2 cellular contexts compared by ENCODE assay signal in the genomic region with DNA sequence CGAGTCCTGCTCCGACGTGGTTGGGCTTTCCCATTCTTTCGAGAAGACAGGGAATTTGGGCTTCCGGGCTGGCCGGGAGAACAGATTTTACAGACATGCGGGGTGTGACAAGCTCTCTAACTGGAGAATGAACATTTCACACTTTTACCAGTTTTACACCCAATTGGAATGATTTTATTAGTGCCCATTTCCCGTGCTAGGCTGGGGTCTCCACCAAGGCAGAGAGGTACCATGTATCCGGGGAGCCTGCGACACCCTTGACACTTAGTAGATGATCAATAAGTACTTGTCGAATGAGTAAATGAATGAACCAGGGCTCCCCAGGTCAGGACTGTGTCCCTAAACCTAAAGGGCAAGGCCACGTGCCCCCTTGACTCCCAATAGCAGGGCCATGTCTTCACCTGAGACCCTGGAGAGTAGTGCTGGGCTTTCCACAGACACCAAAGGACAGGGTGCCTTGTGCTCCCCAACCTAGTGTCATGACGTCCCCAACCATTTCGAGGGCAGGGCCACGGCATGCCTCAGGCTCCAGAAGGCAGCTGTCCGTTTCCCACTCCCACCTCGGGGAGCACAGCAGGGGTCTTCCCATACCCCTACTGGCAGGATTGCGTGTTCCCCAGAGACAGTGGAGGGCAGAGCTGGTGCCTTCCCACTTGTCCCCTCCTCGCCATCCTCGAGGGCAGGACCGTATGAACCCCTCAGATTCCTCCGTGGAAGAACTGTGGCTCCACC.
TF ChIP-seq lines count a peak whose summit lies in the region.

No MANE protein-coding gene starts in this region.

TF ChIP-seq in K562, 482 proteins besides CTCF, POLR2A, EP300 and RAD21 (continued from another document and continues in another):
- TF ChIP-seq, protein P1, sequence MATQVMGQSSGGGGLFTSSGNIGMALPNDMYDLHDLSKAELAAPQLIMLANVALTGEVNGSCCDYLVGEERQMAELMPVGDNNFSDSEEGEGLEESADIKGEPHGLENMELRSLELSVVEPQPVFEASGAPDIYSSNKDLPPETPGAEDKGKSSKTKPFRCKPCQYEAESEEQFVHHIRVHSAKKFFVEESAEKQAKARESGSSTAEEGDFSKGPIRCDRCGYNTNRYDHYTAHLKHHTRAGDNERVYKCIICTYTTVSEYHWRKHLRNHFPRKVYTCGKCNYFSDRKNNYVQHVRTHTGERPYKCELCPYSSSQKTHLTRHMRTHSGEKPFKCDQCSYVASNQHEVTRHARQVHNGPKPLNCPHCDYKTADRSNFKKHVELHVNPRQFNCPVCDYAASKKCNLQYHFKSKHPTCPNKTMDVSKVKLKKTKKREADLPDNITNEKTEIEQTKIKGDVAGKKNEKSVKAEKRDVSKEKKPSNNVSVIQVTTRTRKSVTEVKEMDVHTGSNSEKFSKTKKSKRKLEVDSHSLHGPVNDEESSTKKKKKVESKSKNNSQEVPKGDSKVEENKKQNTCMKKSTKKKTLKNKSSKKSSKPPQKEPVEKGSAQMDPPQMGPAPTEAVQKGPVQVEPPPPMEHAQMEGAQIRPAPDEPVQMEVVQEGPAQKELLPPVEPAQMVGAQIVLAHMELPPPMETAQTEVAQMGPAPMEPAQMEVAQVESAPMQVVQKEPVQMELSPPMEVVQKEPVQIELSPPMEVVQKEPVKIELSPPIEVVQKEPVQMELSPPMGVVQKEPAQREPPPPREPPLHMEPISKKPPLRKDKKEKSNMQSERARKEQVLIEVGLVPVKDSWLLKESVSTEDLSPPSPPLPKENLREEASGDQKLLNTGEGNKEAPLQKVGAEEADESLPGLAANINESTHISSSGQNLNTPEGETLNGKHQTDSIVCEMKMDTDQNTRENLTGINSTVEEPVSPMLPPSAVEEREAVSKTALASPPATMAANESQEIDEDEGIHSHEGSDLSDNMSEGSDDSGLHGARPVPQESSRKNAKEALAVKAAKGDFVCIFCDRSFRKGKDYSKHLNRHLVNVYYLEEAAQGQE (CRISPR knock-in tag; IDR thresholded peaks at IDR 0.05; ENCODE audit: low read depth), result 0 out of 2 replicates have a peak, but pooled peaks have one; percentile 39
- TF ChIP-seq POLR2H (tag; IDR thresholded peaks at IDR 0.05; ENCODE audit: low read depth) (0 out of 2 replicates have a peak, but pooled peaks have one; percentile 16), PHB2 (IDR thresholded peaks at IDR 0.05; ENCODE audit: low read depth) (no peak), COPS2 (conservative IDR thresholded peaks at IDR 0.05) (no peak), TOE1 (IDR thresholded peaks at IDR 0.05; ENCODE audit: borderline replicate concordance) (peak; percentile 36; the same call in 1 of the 2 replicates), TOE1 (CRISPR knock-in tag; IDR thresholded peaks at IDR 0.05; ENCODE audit: borderline replicate concordance, low read depth) (0 out of 2 replicates have a peak, but pooled peaks have one; percentile 66), ZNF263 (CRISPR knock-in tag; IDR thresholded peaks at IDR 0.05; ENCODE audit: borderline replicate concordance) (0 out of 2 replicates have a peak, but pooled peaks have one; percentile 64), TCF3 (CRISPR knock-in tag; IDR thresholded peaks at IDR 0.05) (no peak), SUPT5H (IDR thresholded peaks at IDR 0.05) (no peak), GTF2E2 (tag; IDR thresholded peaks at IDR 0.05) (0 out of 2 replicates have a peak, but pooled peaks have one; percentile 37), CREB1 (IDR thresholded peaks at IDR 0.05) (0 out of 2 replicates have a peak, but pooled peaks have one; percentile 16), CREB1 (CRISPR knock-in tag; IDR thresholded peaks at IDR 0.05) (no peak), SAP30 (IDR thresholded peaks at IDR 0.05; ENCODE audit: borderline replicate concordance, insufficient read depth, low read depth, low read length, poor library complexity, severe bottlenecking) (peak; percentile 65)
- TF ChIP-seq, protein P2, sequence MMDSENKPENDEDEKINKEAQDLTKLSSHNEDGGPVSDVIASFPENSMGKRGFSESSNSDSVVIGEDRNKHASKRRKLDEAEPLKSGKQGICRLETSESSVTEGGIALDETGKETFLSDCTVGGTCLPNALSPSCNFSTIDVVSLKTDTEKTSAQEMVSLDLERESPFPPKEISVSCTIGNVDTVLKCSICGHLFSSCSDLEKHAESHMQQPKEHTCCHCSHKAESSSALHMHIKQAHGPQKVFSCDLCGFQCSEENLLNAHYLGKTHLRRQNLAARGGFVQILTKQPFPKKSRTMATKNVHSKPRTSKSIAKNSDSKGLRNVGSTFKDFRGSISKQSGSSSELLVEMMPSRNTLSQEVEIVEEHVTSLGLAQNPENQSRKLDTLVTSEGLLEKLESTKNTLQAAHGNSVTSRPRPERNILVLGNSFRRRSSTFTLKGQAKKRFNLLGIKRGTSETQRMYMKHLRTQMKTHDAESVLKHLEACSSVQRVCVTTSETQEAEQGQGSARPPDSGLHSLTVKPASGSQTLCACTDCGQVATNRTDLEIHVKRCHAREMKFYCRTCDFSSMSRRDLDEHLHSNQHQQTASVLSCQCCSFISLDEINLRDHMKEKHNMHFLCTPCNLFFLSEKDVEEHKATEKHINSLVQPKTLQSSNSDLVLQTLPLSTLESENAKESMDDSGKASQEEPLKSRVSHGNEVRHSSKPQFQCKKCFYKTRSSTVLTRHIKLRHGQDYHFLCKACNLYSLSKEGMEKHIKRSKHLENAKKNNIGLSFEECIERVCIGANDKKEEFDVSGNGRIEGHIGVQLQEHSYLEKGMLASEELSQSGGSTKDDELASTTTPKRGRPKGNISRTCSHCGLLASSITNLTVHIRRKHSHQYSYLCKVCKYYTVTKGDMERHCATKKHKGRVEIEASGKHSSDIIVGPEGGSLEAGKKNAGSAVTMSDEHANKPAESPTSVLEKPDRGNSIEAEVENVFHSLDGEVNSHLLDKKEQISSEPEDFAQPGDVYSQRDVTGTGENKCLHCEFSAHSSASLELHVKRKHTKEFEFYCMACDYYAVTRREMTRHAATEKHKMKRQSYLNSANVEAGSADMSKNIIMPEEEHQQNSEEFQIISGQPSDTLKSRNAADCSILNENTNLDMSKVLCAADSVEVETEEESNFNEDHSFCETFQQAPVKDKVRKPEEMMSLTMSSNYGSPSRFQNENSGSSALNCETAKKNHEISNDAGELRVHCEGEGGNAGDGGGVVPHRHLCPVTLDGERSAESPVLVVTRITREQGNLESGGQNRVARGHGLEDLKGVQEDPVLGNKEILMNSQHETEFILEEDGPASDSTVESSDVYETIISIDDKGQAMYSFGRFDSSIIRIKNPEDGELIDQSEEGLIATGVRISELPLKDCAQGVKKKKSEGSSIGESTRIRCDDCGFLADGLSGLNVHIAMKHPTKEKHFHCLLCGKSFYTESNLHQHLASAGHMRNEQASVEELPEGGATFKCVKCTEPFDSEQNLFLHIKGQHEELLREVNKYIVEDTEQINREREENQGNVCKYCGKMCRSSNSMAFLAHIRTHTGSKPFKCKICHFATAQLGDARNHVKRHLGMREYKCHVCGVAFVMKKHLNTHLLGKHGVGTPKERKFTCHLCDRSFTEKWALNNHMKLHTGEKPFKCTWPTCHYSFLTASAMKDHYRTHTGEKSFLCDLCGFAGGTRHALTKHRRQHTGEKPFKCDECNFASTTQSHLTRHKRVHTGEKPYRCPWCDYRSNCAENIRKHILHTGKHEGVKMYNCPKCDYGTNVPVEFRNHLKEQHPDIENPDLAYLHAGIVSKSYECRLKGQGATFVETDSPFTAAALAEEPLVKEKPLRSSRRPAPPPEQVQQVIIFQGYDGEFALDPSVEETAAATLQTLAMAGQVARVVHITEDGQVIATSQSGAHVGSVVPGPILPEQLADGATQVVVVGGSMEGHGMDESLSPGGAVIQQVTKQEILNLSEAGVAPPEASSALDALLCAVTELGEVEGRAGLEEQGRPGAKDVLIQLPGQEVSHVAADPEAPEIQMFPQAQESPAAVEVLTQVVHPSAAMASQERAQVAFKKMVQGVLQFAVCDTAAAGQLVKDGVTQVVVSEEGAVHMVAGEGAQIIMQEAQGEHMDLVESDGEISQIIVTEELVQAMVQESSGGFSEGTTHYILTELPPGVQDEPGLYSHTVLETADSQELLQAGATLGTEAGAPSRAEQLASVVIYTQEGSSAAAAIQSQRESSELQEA (IDR thresholded peaks at IDR 0.05; ENCODE audit: low read depth), result peak; percentile 7; the same call in 1 of the 2 replicates

TF ChIP-seq in HepG2, 621 proteins besides CTCF, POLR2A, EP300 and RAD21 (continued from another document and continues in another):
- TF ChIP-seq SOX13 (IDR thresholded peaks at IDR 0.05) (no peak), SOX13 (CRISPR knock-in tag; conservative IDR thresholded peaks at IDR 0.05 in 1 of 2, IDR thresholded peaks at IDR 0.05 in 1 of 2) (no peak), NFKB2 (CRISPR knock-in tag; IDR thresholded peaks at IDR 0.05; ENCODE audit: borderline replicate concordance) (no peak), MXD4 (CRISPR knock-in tag; IDR thresholded peaks at IDR 0.05) (no peak), ZC3H4 (CRISPR knock-in tag; IDR thresholded peaks at IDR 0.05; ENCODE audit: borderline replicate concordance) (no peak), ZNF781 (CRISPR knock-in tag; IDR thresholded peaks at IDR 0.05; ENCODE audit: borderline replicate concordance, not compliant biosample characterization) (no peak), KMT2A (CRISPR knock-in tag; IDR thresholded peaks at IDR 0.05) (no peak), MTF2 (CRISPR knock-in tag; IDR thresholded peaks at IDR 0.05; ENCODE audit: borderline replicate concordance) (no peak), SMAD9 (CRISPR knock-in tag; IDR thresholded peaks at IDR 0.05) (no peak), ZNF552 (CRISPR knock-in tag; IDR thresholded peaks at IDR 0.05; ENCODE audit: borderline replicate concordance) (no peak), SMARCC2 (IDR thresholded peaks at IDR 0.05) (no peak), ESRRA (CRISPR knock-in tag; IDR thresholded peaks at IDR 0.05; ENCODE audit: low read depth) (no peak), ARNT (IDR thresholded peaks at IDR 0.05) (no peak), KLF12 (CRISPR knock-in tag; IDR thresholded peaks at IDR 0.05; ENCODE audit: borderline replicate concordance) (no peak), ZNF547 (CRISPR knock-in tag; IDR thresholded peaks at IDR 0.05) (no peak), SUZ12 (IDR thresholded peaks at IDR 0.05; ENCODE audit: low read depth, low read length) (no peak)
- TF ChIP-seq, protein P3, sequence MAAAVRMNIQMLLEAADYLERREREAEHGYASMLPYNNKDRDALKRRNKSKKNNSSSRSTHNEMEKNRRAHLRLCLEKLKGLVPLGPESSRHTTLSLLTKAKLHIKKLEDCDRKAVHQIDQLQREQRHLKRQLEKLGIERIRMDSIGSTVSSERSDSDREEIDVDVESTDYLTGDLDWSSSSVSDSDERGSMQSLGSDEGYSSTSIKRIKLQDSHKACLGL (CRISPR knock-in tag; IDR thresholded peaks at IDR 0.05), result no peak
- TF ChIP-seq, protein P4, sequence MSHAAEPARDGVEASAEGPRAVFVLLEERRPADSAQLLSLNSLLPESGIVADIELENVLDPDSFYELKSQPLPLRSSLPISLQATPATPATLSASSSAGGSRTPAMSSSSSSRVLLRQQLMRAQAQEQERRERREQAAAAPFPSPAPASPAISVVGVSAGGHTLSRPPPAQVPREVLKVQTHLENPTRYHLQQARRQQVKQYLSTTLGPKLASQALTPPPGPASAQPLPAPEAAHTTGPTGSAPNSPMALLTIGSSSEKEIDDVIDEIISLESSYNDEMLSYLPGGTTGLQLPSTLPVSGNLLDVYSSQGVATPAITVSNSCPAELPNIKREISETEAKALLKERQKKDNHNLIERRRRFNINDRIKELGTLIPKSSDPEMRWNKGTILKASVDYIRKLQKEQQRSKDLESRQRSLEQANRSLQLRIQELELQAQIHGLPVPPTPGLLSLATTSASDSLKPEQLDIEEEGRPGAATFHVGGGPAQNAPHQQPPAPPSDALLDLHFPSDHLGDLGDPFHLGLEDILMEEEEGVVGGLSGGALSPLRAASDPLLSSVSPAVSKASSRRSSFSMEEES (CRISPR knock-in tag; IDR thresholded peaks at IDR 0.05), result no peak
- TF ChIP-seq, protein P5, sequence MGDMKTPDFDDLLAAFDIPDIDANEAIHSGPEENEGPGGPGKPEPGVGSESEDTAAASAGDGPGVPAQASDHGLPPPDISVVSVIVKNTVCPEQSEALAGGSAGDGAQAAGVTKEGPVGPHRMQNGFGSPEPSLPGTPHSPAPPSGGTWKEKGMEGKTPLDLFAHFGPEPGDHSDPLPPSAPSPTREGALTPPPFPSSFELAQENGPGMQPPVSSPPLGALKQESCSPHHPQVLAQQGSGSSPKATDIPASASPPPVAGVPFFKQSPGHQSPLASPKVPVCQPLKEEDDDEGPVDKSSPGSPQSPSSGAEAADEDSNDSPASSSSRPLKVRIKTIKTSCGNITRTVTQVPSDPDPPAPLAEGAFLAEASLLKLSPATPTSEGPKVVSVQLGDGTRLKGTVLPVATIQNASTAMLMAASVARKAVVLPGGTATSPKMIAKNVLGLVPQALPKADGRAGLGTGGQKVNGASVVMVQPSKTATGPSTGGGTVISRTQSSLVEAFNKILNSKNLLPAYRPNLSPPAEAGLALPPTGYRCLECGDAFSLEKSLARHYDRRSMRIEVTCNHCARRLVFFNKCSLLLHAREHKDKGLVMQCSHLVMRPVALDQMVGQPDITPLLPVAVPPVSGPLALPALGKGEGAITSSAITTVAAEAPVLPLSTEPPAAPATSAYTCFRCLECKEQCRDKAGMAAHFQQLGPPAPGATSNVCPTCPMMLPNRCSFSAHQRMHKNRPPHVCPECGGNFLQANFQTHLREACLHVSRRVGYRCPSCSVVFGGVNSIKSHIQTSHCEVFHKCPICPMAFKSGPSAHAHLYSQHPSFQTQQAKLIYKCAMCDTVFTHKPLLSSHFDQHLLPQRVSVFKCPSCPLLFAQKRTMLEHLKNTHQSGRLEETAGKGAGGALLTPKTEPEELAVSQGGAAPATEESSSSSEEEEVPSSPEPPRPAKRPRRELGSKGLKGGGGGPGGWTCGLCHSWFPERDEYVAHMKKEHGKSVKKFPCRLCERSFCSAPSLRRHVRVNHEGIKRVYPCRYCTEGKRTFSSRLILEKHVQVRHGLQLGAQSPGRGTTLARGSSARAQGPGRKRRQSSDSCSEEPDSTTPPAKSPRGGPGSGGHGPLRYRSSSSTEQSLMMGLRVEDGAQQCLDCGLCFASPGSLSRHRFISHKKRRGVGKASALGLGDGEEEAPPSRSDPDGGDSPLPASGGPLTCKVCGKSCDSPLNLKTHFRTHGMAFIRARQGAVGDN (CRISPR knock-in tag; IDR thresholded peaks at IDR 0.05), result no peak
- TF ChIP-seq, protein P6, sequence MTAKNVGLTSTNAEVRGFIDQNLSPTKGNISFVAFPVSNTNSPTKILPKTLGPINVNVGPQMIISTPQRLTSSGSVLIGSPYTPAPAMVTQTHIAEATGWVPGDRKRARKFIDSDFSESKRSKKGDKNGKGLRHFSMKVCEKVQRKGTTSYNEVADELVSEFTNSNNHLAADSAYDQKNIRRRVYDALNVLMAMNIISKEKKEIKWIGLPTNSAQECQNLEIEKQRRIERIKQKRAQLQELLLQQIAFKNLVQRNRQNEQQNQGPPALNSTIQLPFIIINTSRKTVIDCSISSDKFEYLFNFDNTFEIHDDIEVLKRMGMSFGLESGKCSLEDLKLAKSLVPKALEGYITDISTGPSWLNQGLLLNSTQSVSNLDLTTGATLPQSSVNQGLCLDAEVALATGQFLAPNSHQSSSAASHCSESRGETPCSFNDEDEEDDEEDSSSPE (CRISPR knock-in tag; IDR thresholded peaks at IDR 0.05), result 0 out of 2 replicates have a peak, but pooled peaks have one; percentile 9
- TF ChIP-seq, protein P7, sequence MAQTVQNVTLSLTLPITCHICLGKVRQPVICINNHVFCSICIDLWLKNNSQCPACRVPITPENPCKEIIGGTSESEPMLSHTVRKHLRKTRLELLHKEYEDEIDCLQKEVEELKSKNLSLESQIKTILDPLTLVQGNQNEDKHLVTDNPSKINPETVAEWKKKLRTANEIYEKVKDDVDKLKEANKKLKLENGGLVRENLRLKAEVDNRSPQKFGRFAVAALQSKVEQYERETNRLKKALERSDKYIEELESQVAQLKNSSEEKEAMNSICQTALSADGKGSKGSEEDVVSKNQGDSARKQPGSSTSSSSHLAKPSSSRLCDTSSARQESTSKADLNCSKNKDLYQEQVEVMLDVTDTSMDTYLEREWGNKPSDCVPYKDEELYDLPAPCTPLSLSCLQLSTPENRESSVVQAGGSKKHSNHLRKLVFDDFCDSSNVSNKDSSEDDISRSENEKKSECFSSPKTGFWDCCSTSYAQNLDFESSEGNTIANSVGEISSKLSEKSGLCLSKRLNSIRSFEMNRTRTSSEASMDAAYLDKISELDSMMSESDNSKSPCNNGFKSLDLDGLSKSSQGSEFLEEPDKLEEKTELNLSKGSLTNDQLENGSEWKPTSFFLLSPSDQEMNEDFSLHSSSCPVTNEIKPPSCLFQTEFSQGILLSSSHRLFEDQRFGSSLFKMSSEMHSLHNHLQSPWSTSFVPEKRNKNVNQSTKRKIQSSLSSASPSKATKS (CRISPR knock-in tag; IDR thresholded peaks at IDR 0.05), result no peak
